ENCODE assay signal across 2 cellular contexts in genomic region chr13:32989331-32989730, GRCh38.
TF ChIP-seq lines count a peak whose summit lies in the region.

No MANE protein-coding gene starts in this region.

TF ChIP-seq in IMR-90, 13 proteins besides CTCF, POLR2A, EP300 and RAD21:
- TF ChIP-seq ELK1 (IDR thresholded peaks at IDR 0.05; ENCODE audit: borderline replicate concordance, low read depth, low read length), result no peak
- no peak for TF ChIP-seq FOS (IDR thresholded peaks at IDR 0.05; ENCODE audit: low read depth, low read length)
- no peak for TF ChIP-seq RCOR1 (IDR thresholded peaks at IDR 0.05; ENCODE audit: insufficient replicate concordance, low read length)
- TF ChIP-seq MAZ (IDR thresholded peaks at IDR 0.05; ENCODE audit: borderline replicate concordance, low read depth, low read length), result no peak
- no peak for TF ChIP-seq MAFK (IDR thresholded peaks at IDR 0.05; ENCODE audit: low read depth, low read length)
- no peak for TF ChIP-seq BHLHE40 (IDR thresholded peaks at IDR 0.05; ENCODE audit: low read depth, low read length)
- TF ChIP-seq CEBPB (IDR thresholded peaks at IDR 0.05; ENCODE audit: low read depth, low read length), result no peak
- TF ChIP-seq MXI1 (IDR thresholded peaks at IDR 0.05; ENCODE audit: borderline replicate concordance, low read depth, low read length), result no peak
- no peak for TF ChIP-seq CHD1 (IDR thresholded peaks at IDR 0.05; ENCODE audit: low read depth, low read length)
- no peak for TF ChIP-seq SMC3 (IDR thresholded peaks at IDR 0.05; ENCODE audit: low read depth, low read length)
- no peak for TF ChIP-seq RFX5 (IDR thresholded peaks at IDR 0.05; ENCODE audit: low read depth, low read length)
- TF ChIP-seq NFE2L2 (IDR thresholded peaks at IDR 0.05; ENCODE audit: low read depth, low read length), result no peak
- no peak for TF ChIP-seq USF2 (IDR thresholded peaks at IDR 0.05; ENCODE audit: low read depth, low read length)

TF ChIP-seq in GM12878, 131 proteins besides CTCF, POLR2A, EP300 and RAD21:
- TF ChIP-seq USF2 (IDR thresholded peaks at IDR 0.05; ENCODE audit: borderline replicate concordance, low read depth, low read length) (no peak), RCOR1 (conservative IDR thresholded peaks at IDR 0.05; ENCODE audit: low read depth, low read length) (no peak), MXI1 (IDR thresholded peaks at IDR 0.05; ENCODE audit: low read depth, low read length) (no peak), WRNIP1 (IDR thresholded peaks at IDR 0.05; ENCODE audit: borderline replicate concordance, low read depth, low read length) (no peak)
